In genomic region chr3:27649277-27649676, GRCh38 we compare ENCODE assay signal across 31 cellular contexts.
"Had no signal": no experiment of that assay in that cellular context is flagged by ENCODE, and none has a peak within 500 bp of the region (broad histone marks: within the 10 kb centered on the region; RNA-seq: fewer than 3 reads in every experiment).

No MANE protein-coding gene starts in this region.

- H3K36me3 ChIP-seq: neutrophil, pancreas, right lobe of liver, sigmoid colon, spleen, suprapubic skin, tibial artery, transverse colon, upper lobe of right lung, uterus had no signal

- H3K36me3 Mint-ChIP-seq: naive thymus-derived CD8-positive, alpha-beta T cell; natural killer cell treated with Interleukin-12 subunit alpha and Interleukin-12 subunit beta and Interleukin-15 and Interleukin-18, amount 100 ng/mL, for 72 hours; stimulated activated memory B cell treated with anti-CD40 and anti-IgM and Interleukin-4, amounts not matched to agents 10 μg/mL and 1 μg/mL and 100 μg/mL, for 72 hours; type B pancreatic cell had no signal

- H3K9me3 ChIP-seq: neutrophil, pancreas, psoas muscle, right lobe of liver, sigmoid colon, spleen, suprapubic skin, testis, tibial artery, transverse colon, upper lobe of right lung, uterus had no signal

- H3K27me3 Mint-ChIP-seq: natural killer cell treated with Interleukin-12 subunit alpha and Interleukin-12 subunit beta and Interleukin-15 and Interleukin-18, amount 100 ng/mL, for 72 hours; progenitor cell of endocrine pancreas; stimulated activated memory B cell treated with anti-CD40 and anti-IgM and Interleukin-4, amounts not matched to agents 10 μg/mL and 1 μg/mL and 100 μg/mL, for 72 hours; type B pancreatic cell had no signal

- FAIRE-seq: pancreas had no signal

- ATAC-seq: naive thymus-derived CD8-positive, alpha-beta T cell; natural killer cell treated with Interleukin-12 subunit alpha and Interleukin-12 subunit beta and Interleukin-15 and Interleukin-18, amount 100 ng/mL, for 72 hours; pancreas; psoas muscle; right cardiac atrium; stimulated activated memory B cell treated with anti-CD40 and anti-IgM and Interleukin-4, amounts not matched to agents 10 μg/mL and 1 μg/mL and 100 μg/mL, for 72 hours; stimulated activated naive CD8-positive, alpha-beta T cell treated with anti-CD3 and anti-CD28 coated beads, Interleukin-15, amount 100 ng/mL, for 72 hours; stimulated activated naive CD8-positive, alpha-beta T cell treated with anti-CD3 and anti-CD28 coated beads, Interleukin-15, Interleukin-2, amounts not matched to agents 100 U/mL and 50 U/mL, for 24 hours; upper lobe of right lung had no signal

- H3K4me3 ChIP-seq: pancreas, psoas muscle, right lobe of liver, sigmoid colon, smooth muscle cell, spleen, suprapubic skin, testis, tibial artery, transverse colon, upper lobe of right lung, uterus had no signal

- H3K4me1 Mint-ChIP-seq: naive thymus-derived CD8-positive, alpha-beta T cell; neural crest cell; stimulated activated memory B cell treated with anti-CD40 and anti-IgM and Interleukin-4, amounts not matched to agents 10 μg/mL and 1 μg/mL and 100 μg/mL, for 72 hours; stimulated activated naive CD8-positive, alpha-beta T cell treated with anti-CD3 and anti-CD28 coated beads, Interleukin-15, amount 100 ng/mL, for 72 hours had no signal

- H3K9me3 Mint-ChIP-seq: natural killer cell treated with Interleukin-12 subunit alpha and Interleukin-12 subunit beta and Interleukin-15 and Interleukin-18, amount 100 ng/mL, for 72 hours; nephron progenitor cell; neural crest cell; stimulated activated memory B cell treated with anti-CD40 and anti-IgM and Interleukin-4, amounts not matched to agents 10 μg/mL and 1 μg/mL and 100 μg/mL, for 72 hours; stimulated activated naive CD8-positive, alpha-beta T cell treated with anti-CD3 and anti-CD28 coated beads, Interleukin-15, amount 100 ng/mL, for 72 hours; type B pancreatic cell had no signal

- DNase-seq: naive thymus-derived CD8-positive, alpha-beta T cell; nephron progenitor cell; nucleus accumbens; pancreas; psoas muscle; right cardiac atrium; right lobe of liver; sigmoid colon; spleen; stimulated activated CD4-positive, alpha-beta T cell treated with anti-CD3 and anti-CD28 coated beads, Interleukin-12 subunit alpha, Interleukin-12 subunit beta, amount 100 ng/mL, for 4 hours; stimulated activated CD4-positive, alpha-beta T cell treated with anti-CD3 and anti-CD28 coated beads, Interleukin-1b, Interleukin-23, amount 100 ng/mL, for 48 hours; stimulated activated CD4-positive, alpha-beta T cell treated with anti-CD3 and anti-CD28 coated beads, Interleukin-4, amount 100 ng/mL, for 1 hour; stimulated activated CD4-positive, alpha-beta T cell treated with anti-CD3 and anti-CD28 coated beads, Interleukin-4, amount 100 ng/mL, for 4 hours; stimulated activated CD8-positive, alpha-beta memory T cell treated with anti-CD3 and anti-CD28 coated beads, Interleukin-4, amount 100 ng/mL, for 48 hours; stimulated activated naive CD4-positive, alpha-beta T cell; stimulated activated naive CD8-positive, alpha-beta T cell treated with anti-CD3 and anti-CD28 coated beads, Interleukin-15, amount 100 ng/mL, for 72 hours; stimulated activated naive CD8-positive, alpha-beta T cell treated with anti-CD3 and anti-CD28 coated beads, Interleukin-15, Interleukin-2, amounts not matched to agents 100 U/mL and 50 U/mL, for 24 hours; substantia nigra; testis; tibial artery; transverse colon; upper lobe of right lung; uterus had no signal

- H3K4me2 ChIP-seq: smooth muscle cell had no signal

- H3K27me3 ChIP-seq: neutrophil, pancreas, right lobe of liver, sigmoid colon, spleen, suprapubic skin, testis, tibial artery, transverse colon, upper lobe of right lung, uterus had no signal

- H3K27ac Mint-ChIP-seq: natural killer cell treated with Interleukin-12 subunit alpha and Interleukin-12 subunit beta and Interleukin-15 and Interleukin-18, amount 100 ng/mL, for 72 hours; nephron progenitor cell; progenitor cell of endocrine pancreas; stimulated activated memory B cell treated with anti-CD40 and anti-IgM and Interleukin-4, amounts not matched to agents 10 μg/mL and 1 μg/mL and 100 μg/mL, for 72 hours; stimulated activated naive CD8-positive, alpha-beta T cell treated with anti-CD3 and anti-CD28 coated beads, Interleukin-15, amount 100 ng/mL, for 72 hours; type B pancreatic cell had no signal

- H3K4me1 ChIP-seq: pancreas, psoas muscle, right lobe of liver, sigmoid colon, spleen, suprapubic skin, testis, tibial artery, transverse colon, upper lobe of right lung, uterus had no signal

- H3K27ac ChIP-seq: neutrophil, pancreas, psoas muscle, right lobe of liver, sigmoid colon, spleen, suprapubic skin, testis, tibial artery, transverse colon, upper lobe of right lung, uterus had no signal

- H3K4me3 Mint-ChIP-seq: naive thymus-derived CD8-positive, alpha-beta T cell; natural killer cell treated with Interleukin-12 subunit alpha and Interleukin-12 subunit beta and Interleukin-15 and Interleukin-18, amount 100 ng/mL, for 72 hours; nephron progenitor cell; neural crest cell; stimulated activated memory B cell treated with anti-CD40 and anti-IgM and Interleukin-4, amounts not matched to agents 10 μg/mL and 1 μg/mL and 100 μg/mL, for 72 hours; stimulated activated naive CD8-positive, alpha-beta T cell treated with anti-CD3 and anti-CD28 coated beads, Interleukin-15, amount 100 ng/mL, for 72 hours; type B pancreatic cell had no signal
